In the genomic region with DNA sequence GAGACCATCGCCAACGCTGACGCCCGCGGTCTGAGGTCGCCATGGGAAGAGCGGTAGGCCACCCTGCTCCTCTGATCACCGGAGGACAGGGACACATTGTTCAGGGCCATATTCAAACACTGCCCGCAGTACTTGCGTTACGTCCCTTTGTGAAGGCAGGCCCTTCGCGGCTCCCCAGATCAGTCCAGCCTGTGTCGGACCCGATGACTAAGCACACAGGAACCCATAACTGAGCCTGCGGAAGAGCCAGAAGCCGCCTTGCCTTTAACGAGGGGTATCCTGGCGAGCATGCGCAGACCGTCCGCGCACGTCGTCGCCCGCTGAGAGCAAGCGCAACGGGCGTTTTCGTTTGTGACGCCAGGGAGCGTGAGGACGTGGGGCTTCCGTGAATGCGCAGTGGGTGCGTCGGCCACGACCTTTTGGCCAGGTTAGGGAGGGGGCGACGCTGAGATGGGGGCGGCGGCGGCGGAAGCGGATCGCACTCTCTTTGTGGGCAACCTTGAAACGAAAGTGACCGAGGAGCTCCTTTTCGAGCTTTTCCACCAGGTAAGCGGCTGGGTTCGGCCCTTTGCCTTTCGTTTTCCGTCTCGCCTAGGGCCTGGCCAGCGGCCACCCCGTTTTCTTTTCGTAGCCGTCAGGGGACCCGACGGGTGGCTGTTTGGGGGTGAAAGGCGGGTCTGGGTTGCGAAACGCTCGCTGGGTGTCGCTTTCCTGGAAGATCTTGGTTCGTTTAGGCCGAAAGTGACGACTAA, we compare ENCODE assay signal across 8 cellular contexts. TPM values are rescaled to one million over a fixed set of nuclear protein-coding genes. Genes with fewer than 3 reads are reported as not detected.
DNase-seq lines count a peak whose midpoint lies in the region; ATAC-seq and TF ChIP-seq lines count a peak whose summit lies in the region.

A gene with protein sequence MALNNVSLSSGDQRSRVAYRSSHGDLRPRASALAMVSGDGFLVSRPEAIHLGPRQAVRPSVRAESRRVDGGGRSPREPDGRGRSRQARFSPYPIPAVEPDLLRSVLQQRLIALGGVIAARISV (minus strand): TSS at position 290 of the 752 bp plus-strand sequence. CDS start 180 bp downstream, at position 110.
A gene with protein sequence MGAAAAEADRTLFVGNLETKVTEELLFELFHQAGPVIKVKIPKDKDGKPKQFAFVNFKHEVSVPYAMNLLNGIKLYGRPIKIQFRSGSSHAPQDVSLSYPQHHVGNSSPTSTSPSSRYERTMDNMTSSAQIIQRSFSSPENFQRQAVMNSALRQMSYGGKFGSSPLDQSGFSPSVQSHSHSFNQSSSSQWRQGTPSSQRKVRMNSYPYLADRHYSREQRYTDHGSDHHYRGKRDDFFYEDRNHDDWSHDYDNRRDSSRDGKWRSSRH (plus strand): TSS at position 445 of the 752 bp plus-strand sequence. CDS start 6 bp downstream, at position 451.

- no peaks in the 10 kb centered on the region for H3K27me3 ChIP-seq in BE2C
- H3K27me3 ChIP-seq in colonic mucosa = no peaks in the 10 kb centered on the region
- H3K27me3 ChIP-seq in layer of hippocampus (ENCODE audit: control insufficient read depth, insufficient read depth, low read length) = no peaks in the 10 kb centered on the region

- H3K9ac ChIP-seq in colonic mucosa (ENCODE audit: low read depth in 2 of 2, low read length in 2 of 2) = peak within 1 kb of the TSS; percentile 94 to 99

- H3K4me1 ChIP-seq in BE2C (no peaks in the 10 kb centered on the region; the same call in none of the 2 replicates), colonic mucosa (peaks cover 14% of the 10 kb centered on the region)

- H3K4me3 ChIP-seq in BE2C (ENCODE audit: low read depth, low read length) (peak within 1 kb of the TSS; percentile 92), colonic mucosa (peak within 1 kb of the TSS; percentile 72)

- H3K36me3 ChIP-seq in BE2C = peaks cover 13% of the 10 kb centered on the region
- peaks cover 4% of the 10 kb centered on the region for H3K36me3 ChIP-seq in colonic mucosa

- DNase-seq in BE2C = peak; percentile 97
- DNase-seq in NCI-H510A treated with DMSO at 0.1 percent for 48 hours (lab: John Stamatoyannopoulos, UW) = peak; percentile 93
- DNase-seq in activated CD4-positive, alpha-beta T cell treated with anti-CD3 and anti-CD28 coated beads for 4 hours = peak; percentile 96 to 98
- DNase-seq in colonic mucosa = peak; percentile 98
- peak; percentile 95 to 97 for DNase-seq in stimulated activated CD4-positive, alpha-beta T cell treated with anti-CD3 and anti-CD28 coated beads, Interleukin-1b, Interleukin-23, amount 100 ng/mL, for 4 hours (ENCODE audit: low read depth in 2 of 2)

- intact Hi-C loops in colonic mucosa (cut with DNase I) = loop anchor here (5.0 to 10.0 kb wide), 2 partner anchors 37 to 56 kb away; a partner anchor contains a TSS

- ATAC-seq in HG03439 (IDR thresholded peaks at IDR 0.05; ENCODE audit: unreplicated experiment) = peak; percentile 94

- peak within 1 kb of the TSS; percentile 98 for H3K27ac ChIP-seq in colonic mucosa
- peak within 1 kb of the TSS; percentile 94 for H3K27ac ChIP-seq in layer of hippocampus (ENCODE audit: low read depth, low read length)

- peak; percentile 98 for TF ChIP-seq POLR2A in GM19193 (IDR thresholded peaks at IDR 0.05; ENCODE audit: extremely low read depth, insufficient read depth, insufficient read length)

- no peak for TF ChIP-seq CTCF in BE2C (IDR thresholded peaks at IDR 0.05; ENCODE audit: low read depth, low read length)
- no peak for TF ChIP-seq CTCF in colonic mucosa (IDR thresholded peaks at IDR 0.05)

- H3K9me3 ChIP-seq in BE2C (no peaks in the 10 kb centered on the region), colonic mucosa (no peaks in the 10 kb centered on the region)

RNA-seq across cellular contexts. Expression of the first gene that starts in this region (rescaled TPM):
- 25.6 TPM for polyA plus RNA-seq in BE2C (2012; ENCODE audit: insufficient read depth, insufficient read length, low read depth)
- 10 to 100 TPM; 13.1 to 14.3 TPM for total RNA-seq in colonic mucosa

RNA-seq across cellular contexts. Expression of the second gene that starts in this region (rescaled TPM):
- 26.9 TPM for polyA plus RNA-seq in BE2C (2012; ENCODE audit: insufficient read depth, insufficient read length, low read depth)
- total RNA-seq in colonic mucosa = 10 to 100 TPM; 28.3 to 41.1 TPM

Comparison
In these comparisons a context has a peak if more than half of its experiments do, and no peak if none do; other contexts are left out.
1. Peak in every context shown above with its lines: DNase-seq, ATAC-seq, H3K4me3 ChIP-seq and H3K27ac ChIP-seq.